Comparison of ENCODE assay signal across 1 cellular context in genomic region chr2:69946351-69947077, GRCh38.
A peak's percentile ranks its signal among the peaks of the same experiment; 100 is the strongest.
TF ChIP-seq lines count a peak whose summit lies in the region.

No MANE protein-coding gene starts in this region.

TF ChIP-seq in HepG2, 621 proteins besides CTCF, POLR2A, EP300 and RAD21 (continued from another document and continues in another):
- TF ChIP-seq HNRNPUL1 (IDR thresholded peaks at IDR 0.05; ENCODE audit: low read depth, low read length), result no peak
- no peak for TF ChIP-seq CAMTA2 (CRISPR knock-in tag; IDR thresholded peaks at IDR 0.05; ENCODE audit: borderline replicate concordance)
- TF ChIP-seq IKZF4 (CRISPR knock-in tag; IDR thresholded peaks at IDR 0.05; ENCODE audit: borderline replicate concordance, low read depth, not compliant biosample characterization), result no peak
- no peak for TF ChIP-seq ZNF24 (IDR thresholded peaks at IDR 0.05)
- no peak; the same call in 1 of the 2 replicates for TF ChIP-seq BCL6 (CRISPR knock-in tag; IDR thresholded peaks at IDR 0.05)
- TF ChIP-seq SRSF4 (IDR thresholded peaks at IDR 0.05; ENCODE audit: low read depth, low read length, poor library complexity, severe bottlenecking), result no peak
- no peak for TF ChIP-seq E2F5 (CRISPR knock-in tag; conservative IDR thresholded peaks at IDR 0.05)
- 0 out of 4 replicates have a peak, but pooled peaks of 1 of the 2 experiments have one; percentile 28 for TF ChIP-seq KLF16 (CRISPR knock-in tag; IDR thresholded peaks at IDR 0.05)
- no peak for TF ChIP-seq CENPX (CRISPR knock-in tag; IDR thresholded peaks at IDR 0.05)
- TF ChIP-seq SAP130 (CRISPR knock-in tag; IDR thresholded peaks at IDR 0.05; ENCODE audit: low read depth), result peak; percentile 80
- no peak; the same call in 1 of the 2 replicates for TF ChIP-seq STAT6 (CRISPR knock-in tag; IDR thresholded peaks at IDR 0.05; ENCODE audit: borderline replicate concordance)
- no peak for TF ChIP-seq ZNF784 (CRISPR knock-in tag; IDR thresholded peaks at IDR 0.05; ENCODE audit: borderline replicate concordance)
- no peak for TF ChIP-seq RARG (CRISPR knock-in tag; IDR thresholded peaks at IDR 0.05; ENCODE audit: low read depth)
- no peak for TF ChIP-seq SIN3B (IDR thresholded peaks at IDR 0.05; ENCODE audit: low read length)
- no peak for TF ChIP-seq ZBTB34 (CRISPR knock-in tag; IDR thresholded peaks at IDR 0.05)
- no peak for TF ChIP-seq FUBP1 (CRISPR knock-in tag; IDR thresholded peaks at IDR 0.05; ENCODE audit: borderline replicate concordance)
- TF ChIP-seq GMEB1 (CRISPR knock-in tag; IDR thresholded peaks at IDR 0.05; ENCODE audit: borderline replicate concordance), result no peak; the same call in 1 of the 2 replicates
- no peak for TF ChIP-seq ZNF646 (CRISPR knock-in tag; IDR thresholded peaks at IDR 0.05)
- no peak for TF ChIP-seq HIVEP1 (CRISPR knock-in tag; IDR thresholded peaks at IDR 0.05)
- TF ChIP-seq CBX1 (IDR thresholded peaks at IDR 0.05; ENCODE audit: low read depth), result no peak
- TF ChIP-seq ZSCAN31 (CRISPR knock-in tag; IDR thresholded peaks at IDR 0.05; ENCODE audit: low read depth), result no peak; the same call in 1 of the 2 replicates
- TF ChIP-seq ZNF350 (CRISPR knock-in tag; IDR thresholded peaks at IDR 0.05; ENCODE audit: borderline replicate concordance, low read depth), result peak; percentile 36; the same call in 1 of the 2 replicates
- no peak for TF ChIP-seq ZSCAN12 (CRISPR knock-in tag; IDR thresholded peaks at IDR 0.05)
- TF ChIP-seq PATZ1 (CRISPR knock-in tag; IDR thresholded peaks at IDR 0.05), result peak; percentile 67
- TF ChIP-seq MLXIP (CRISPR knock-in tag; IDR thresholded peaks at IDR 0.05; ENCODE audit: borderline replicate concordance), result no peak
- no peak for TF ChIP-seq ARHGAP35 (CRISPR knock-in tag; IDR thresholded peaks at IDR 0.05; ENCODE audit: borderline replicate concordance)
- no peak for TF ChIP-seq ZNF800 (CRISPR knock-in tag; IDR thresholded peaks at IDR 0.05)
- TF ChIP-seq ZNF17 (CRISPR knock-in tag; IDR thresholded peaks at IDR 0.05), result no peak
- 0 out of 2 replicates have a peak, but pooled peaks have one; percentile 32 for TF ChIP-seq ATF7-NPFF (CRISPR knock-in tag; IDR thresholded peaks at IDR 0.05; ENCODE audit: low read depth)
- no peak for TF ChIP-seq ZKSCAN5 (CRISPR knock-in tag; IDR thresholded peaks at IDR 0.05)
- TF ChIP-seq KDM5A (IDR thresholded peaks at IDR 0.05; ENCODE audit: borderline replicate concordance, low read length), result no peak
